36 cellular contexts compared by ENCODE assay signal in the genomic region with DNA sequence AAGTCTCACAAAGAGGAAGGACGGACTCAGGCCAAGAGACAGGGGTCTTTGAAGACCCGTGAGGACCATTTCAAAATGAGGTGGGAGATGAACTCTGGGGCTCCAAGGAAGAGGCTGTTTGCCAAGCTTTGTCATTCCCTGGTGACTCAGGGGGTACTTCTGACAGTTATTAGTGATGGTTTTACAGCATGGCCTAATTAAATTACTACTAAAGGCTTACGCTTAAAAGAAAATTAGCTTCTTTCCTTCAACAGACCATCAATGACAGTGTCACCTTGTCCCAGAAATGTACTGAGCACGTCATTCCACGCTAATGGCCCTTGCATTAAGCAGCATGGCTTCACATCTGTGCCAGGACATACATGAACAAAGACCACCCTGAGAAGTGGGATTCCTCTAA. TPM values are rescaled to one million over a fixed set of nuclear protein-coding genes. Genes with fewer than 3 reads are reported as not detected.
"Had no signal": no experiment of that assay in that cellular context is flagged by ENCODE, and none has a peak within 500 bp of the region (broad histone marks: within the 10 kb centered on the region; RNA-seq: fewer than 3 reads in every experiment).

No MANE protein-coding gene starts in this region.

- H3K27me3 ChIP-seq: adrenal gland, body of pancreas, brain microvascular endothelial cell, breast epithelium had no signal

- ATAC-seq: activated CD8-positive, alpha-beta T cell treated with anti-CD3 and anti-CD28 coated beads for 36 hours; activated naive CD4-positive, alpha-beta T cell treated with anti-CD3 and anti-CD28 coated beads, Interleukin-2, amount 50 U/mL, for 72 hours; activated T-cell treated with anti-CD3 and anti-CD28 coated beads, Interleukin-2, amount 50 U/mL, for 4 hours; activated T-cell treated with anti-CD3 and anti-CD28 coated beads, Interleukin-2, amount 50 U/mL, for 72 hours; activated T-helper 17 cell treated with anti-CD3 and anti-CD28 coated beads, Interleukin-2, amount 50 U/mL, for 72 hours; body of pancreas had no signal

- H3K27ac ChIP-seq: adrenal gland, body of pancreas, brain microvascular endothelial cell, breast epithelium, VCaP had no signal

- H3K9me3 ChIP-seq: adrenal gland, body of pancreas, breast epithelium had no signal

- H3K4me1 ChIP-seq: adrenal gland, body of pancreas, breast epithelium had no signal

- DNase-seq: activated B cell treated with CpG ODN at 0.5 μM for 24 hours; activated CD4-positive, alpha-beta memory T cell treated with anti-CD3 and anti-CD28 coated beads for 36 hours; activated CD4-positive, alpha-beta T cell treated with anti-CD3 and anti-CD28 coated beads for 4 hours; activated CD4-positive, alpha-beta T cell treated with anti-CD3 and anti-CD28 coated beads, Interleukin-2, amount 10 ng/mL, durations not matched to agents 24 days and 14 days; activated CD4-positive, alpha-beta T cell treated with anti-CD3 and anti-CD28 coated beads, Interleukin-2, amount 50 U/mL, for 1 hour; activated CD4-positive, alpha-beta T cell treated with anti-CD3 and anti-CD28 coated beads, Interleukin-2, amount 50 U/mL, for 4 hours; activated CD4-positive, CD25-positive, alpha-beta regulatory T cell treated with anti-CD3 and anti-CD28 coated beads, Interleukin-2, amount 50 U/mL, for 72 hours; activated CD8-positive, alpha-beta memory T cell treated with anti-CD3 and anti-CD28 coated beads, Interleukin-2, amount 50 U/mL, for 4 hours; activated CD8-positive, alpha-beta T cell treated with anti-CD3 and anti-CD28 coated beads for 36 hours; activated effector memory CD4-positive, alpha-beta T cell treated with anti-CD3 and anti-CD28 coated beads, Interleukin-2, amount 50 U/mL, for 16 hours; activated gamma-delta T cell treated with Interleukin-2 at 50 U/mL for 16 hours; activated naive CD4-positive, alpha-beta T cell; activated naive CD4-positive, alpha-beta T cell treated with anti-CD3 and anti-CD28 coated beads for 36 hours; activated naive CD4-positive, alpha-beta T cell treated with anti-CD3 and anti-CD28 coated beads, Interleukin-2, amount 50 U/mL, for 16 hours; activated naive CD8-positive, alpha-beta T cell treated with anti-CD3 and anti-CD28 coated beads for 36 hours; activated T-cell treated with anti-CD3 and anti-CD28 coated beads for 4 hours; activated T-cell treated with anti-CD3 and anti-CD28 coated beads, Interleukin-2, amount 50 U/mL, for 1 hour; activated T-cell treated with anti-CD3 and anti-CD28 coated beads, Interleukin-2, amount 50 U/mL, for 4 hours; activated T-cell treated with anti-CD3 and anti-CD28 coated beads, Interleukin-2, amount 50 U/mL, for 72 hours; adrenal gland; amniotic stem cell; aorta; body of pancreas; brain microvascular endothelial cell; central memory CD4-positive, alpha-beta T cell; T-helper 2 cell; T-helper 9 cell had no signal

- H3K4me3 ChIP-seq: adrenal gland, body of pancreas, breast epithelium had no signal

- H3K36me3 ChIP-seq: adrenal gland, brain microvascular endothelial cell, breast epithelium had no signal

RNA-seq across cellular contexts. Expression of gene UTS2, which starts 5.1 kb away (rescaled TPM):
- total RNA-seq: activated CD4-positive, alpha-beta memory T cell treated with anti-CD3 and anti-CD28 coated beads for 36 hours; activated CD4-positive, alpha-beta T cell treated with anti-CD3 and anti-CD28 coated beads, Interleukin-2, amount 10 ng/mL, durations not matched to agents 24 days and 14 days; activated CD8-positive, alpha-beta memory T cell treated with anti-CD3 and anti-CD28 coated beads for 36 hours; activated CD8-positive, alpha-beta T cell treated with anti-CD3 and anti-CD28 coated beads for 36 hours; activated naive CD4-positive, alpha-beta T cell treated with anti-CD3 and anti-CD28 coated beads for 36 hours; activated T-cell treated with anti-CD3 and anti-CD28 coated beads, Interleukin-2, amount 50 U/mL, for 72 hours; activated T-helper 1 cell treated with anti-CD3 and anti-CD28 coated beads, Interleukin-12 subunit alpha, Interleukin-12 subunit beta, Interleukin-2, Interleukin-4 antibody, amounts not matched to agents 30 ng/mL and 10 ng/mL and 1 ng/mL, durations not matched to agents 14 hours and 24 hours and 36 hours; astrocyte; body of pancreas; cardiac septum; cerebellum had no signal
